In the genomic region with DNA sequence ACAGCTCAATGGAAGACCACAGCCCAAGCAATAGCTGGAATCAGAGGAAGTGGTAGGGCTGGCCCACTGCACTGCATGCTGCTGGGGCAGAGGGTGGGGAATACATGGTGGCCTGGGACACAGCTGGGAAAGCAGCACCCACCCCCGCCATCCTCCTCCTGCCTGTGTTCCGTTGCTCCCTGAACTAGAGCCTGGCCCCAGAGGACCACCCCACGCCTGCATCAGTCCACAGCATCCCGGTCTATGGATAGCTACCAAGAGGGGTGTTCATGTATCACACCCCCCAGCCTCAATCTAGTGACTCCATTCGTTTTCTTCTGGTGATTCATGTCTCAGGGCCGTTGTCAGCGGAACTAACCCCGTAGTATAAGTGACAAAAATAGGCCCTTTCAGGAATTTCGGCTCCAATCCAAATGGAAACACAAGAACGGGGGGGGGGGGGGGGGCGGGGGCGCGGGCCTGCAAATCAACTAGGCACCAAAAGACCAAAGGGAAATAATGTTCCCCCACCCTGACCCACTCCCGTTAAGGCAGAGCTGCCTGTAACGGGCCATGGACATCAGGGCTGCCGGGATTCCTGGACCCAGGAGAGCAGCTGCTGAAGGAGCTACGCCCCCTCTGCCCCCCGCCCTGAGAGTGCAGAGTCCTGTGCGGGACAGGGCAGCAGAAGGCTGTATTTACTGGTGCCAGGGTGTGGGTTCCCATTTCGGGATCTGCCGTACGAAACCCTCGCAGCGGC, we compare ENCODE assay signal across 10 cellular contexts. TPM values are rescaled to one million over a fixed set of nuclear protein-coding genes. Genes with fewer than 3 reads are reported as not detected.
DNase-seq lines count a peak whose midpoint lies in the region; ATAC-seq and TF ChIP-seq lines count a peak whose summit lies in the region.
"Had no signal": no experiment of that assay in that cellular context is flagged by ENCODE, and none has a peak within 500 bp of the region (broad histone marks: within the 10 kb centered on the region; RNA-seq: fewer than 3 reads in every experiment).

No MANE protein-coding gene starts in this region.

- 80 to 83% methylated on average over 24 of the region's 24 CpGs for WGBS in sigmoid colon, 2 donors

- no peak overlapping the region; a peak in 1 of 20 replicates for H3K4me3 ChIP-seq in BLaER1 treated with 17β-estradiol and CSF1 and Interleukin-3, amounts not matched to agents 10 nM and 100 nM
- H3K4me3 ChIP-seq in sigmoid colon, result peak overlapping the region in 2 of 4 donors; percentile 16 to 17
- H3K4me3 ChIP-seq: K562 had no signal

- H3K9ac ChIP-seq in BLaER1 treated with 17β-estradiol and CSF1 and Interleukin-3, amounts not matched to agents 10 nM and 100 nM, result peak overlapping the region in 7 of 11 experiments; percentile 6 to 63 (median 46); a peak in 8 of 22 replicates

- no peak for TF ChIP-seq CTCF in sigmoid colon (IDR thresholded peaks at IDR 0.05)

- peak; percentile 15 to 38 for ATAC-seq in left cardiac atrium

- no peaks in the 10 kb centered on the region for H3K27me3 ChIP-seq in BLaER1 treated with 17β-estradiol and CSF1 and Interleukin-3, amounts not matched to agents 10 nM and 100 nM
- H3K27me3 ChIP-seq in sigmoid colon, result no peaks in the 10 kb centered on the region

- peak overlapping the region in 4 of 11 experiments; percentile 4 to 74 (median 10); a peak in 4 of 22 replicates for H3K27ac ChIP-seq in BLaER1 treated with 17β-estradiol and CSF1 and Interleukin-3, amounts not matched to agents 10 nM and 100 nM
- H3K27ac ChIP-seq in angular gyrus (ENCODE audit: low read depth, low read length) (peak overlapping the region; percentile 83), sigmoid colon (peak overlapping the region; percentile 77 to 87 (median 84))

- intact Hi-C loops in left cardiac atrium (cut with DNase I) (loop anchor here in 1 of 2 donors (5.0 kb wide), 1 partner anchor 144 kb away; the partner anchor contains the start of gene SYDE1), sigmoid colon (cut with DNase I) (loop anchor here (5.0 kb wide), 2 partner anchors 74 to 144 kb away; partner anchors contain the start of gene SYDE1)

- no peak for TF ChIP-seq POLR2A in sigmoid colon (IDR thresholded peaks at IDR 0.05)

- H3K4me2 ChIP-seq in BLaER1 treated with 17β-estradiol and CSF1 and Interleukin-3, amounts not matched to agents 10 nM and 100 nM, result peak overlapping the region in 9 of 11 experiments; percentile 16 to 91 (median 79); a peak in 15 of 22 replicates

- TF ChIP-seq EP300 in sigmoid colon (IDR thresholded peaks at IDR 0.05), result no peak

- DNase-seq in left cardiac atrium, result peak; percentile 66
- DNase-seq in sigmoid colon, result no peak
- DNase-seq in epidermal melanocyte (ENCODE audit: insufficient read length, low spot score), result no peak
- DNase-seq in stimulated activated CD4-positive, alpha-beta T cell treated with anti-CD3 and anti-CD28 coated beads, Interleukin-2, amount 100 ng/mL, for 24 hours, result no peak
- DNase-seq in RKO (ENCODE audit: low spot score), result no peak
- DNase-seq in NCI-H82 (lab: John Stamatoyannopoulos, UW), result no peak
- DNase-seq: activated CD4-positive, alpha-beta memory T cell treated with anti-CD3 and anti-CD28 coated beads, Interleukin-2, amount 10 ng/mL, durations not matched to agents 7 days and 5 days had no signal

- H4K20me1 ChIP-seq in BLaER1 treated with 17β-estradiol and CSF1 and Interleukin-3, amounts not matched to agents 10 nM and 100 nM, result peaks cover 98 to 100% (median 99%) of the 10 kb centered on the region in 11 experiments

- peaks cover 86 to 100% (median 99%) of the 10 kb centered on the region in 10 experiments for H3K4me1 ChIP-seq in BLaER1 treated with 17β-estradiol and CSF1 and Interleukin-3, amounts not matched to agents 10 nM and 100 nM
- H3K4me1 ChIP-seq in sigmoid colon, result peaks cover 0 to 76% (median 68%) of the 10 kb centered on the region in 4 donors

- peaks cover 88 to 98% (median 96%) of the 10 kb centered on the region in 11 experiments for H3K36me3 ChIP-seq in BLaER1 treated with 17β-estradiol and CSF1 and Interleukin-3, amounts not matched to agents 10 nM and 100 nM
- H3K36me3 ChIP-seq in sigmoid colon, result peaks cover 34 to 64% (median 46%) of the 10 kb centered on the region in 4 donors

- no peaks in the 10 kb centered on the region for H3K9me3 ChIP-seq in BLaER1 treated with 17β-estradiol and CSF1 and Interleukin-3, amounts not matched to agents 10 nM and 100 nM (replicated peaks in 1 of 11)
- H3K9me3 ChIP-seq in sigmoid colon, result no peaks in the 10 kb centered on the region

RNA-seq across cellular contexts. Expression of gene EPHX3, which starts 18.9 kb away (rescaled TPM):
- under 1 TPM in 1 of 2 donors, not detected in 1; 0.21 TPM for total RNA-seq in left cardiac atrium
- total RNA-seq in sigmoid colon, result not detected
- under 1 TPM in 2 of 3 donors, not detected in 1; 0.46 to 0.73 TPM for polyA plus RNA-seq in sigmoid colon
- polyA plus RNA-seq: K562 had no signal

RNA-seq across cellular contexts. Expression of gene NOTCH3, which starts 50.4 kb away (rescaled TPM):
- 10 to 100 TPM; 34.4 to 35.4 TPM for total RNA-seq in left cardiac atrium
- 10 to 100 TPM in 1 of 4 donors, 1 to 10 TPM in 3; 2.8 to 15.0 (median 5.1) TPM for total RNA-seq in sigmoid colon
- 1 to 10 TPM in 1 of 3 donors, under 1 TPM in 2; under 0.01 to 9.1 (median 0.46) TPM for polyA plus RNA-seq in sigmoid colon
- total RNA-seq: activated CD4-positive, alpha-beta memory T cell treated with anti-CD3 and anti-CD28 coated beads, Interleukin-2, amount 10 ng/mL, durations not matched to agents 7 days and 5 days had no signal
